In the genomic region with DNA sequence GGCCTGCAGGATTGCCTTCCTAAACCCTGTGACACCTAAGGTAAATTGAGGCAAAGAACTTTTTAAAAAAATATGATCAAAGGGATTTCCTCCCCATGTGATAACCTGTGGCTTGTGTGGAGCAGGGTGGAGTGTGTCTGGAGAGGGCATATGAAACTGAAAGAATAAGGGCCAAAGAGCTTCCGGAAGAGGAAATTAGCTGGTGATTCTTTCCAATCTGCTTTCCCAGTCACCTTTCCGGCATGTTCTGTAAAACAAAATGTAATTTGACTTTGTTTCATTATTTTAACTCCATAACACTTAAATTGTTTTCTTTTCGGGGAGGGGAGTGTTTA, we compare ENCODE assay signal across 8 cellular contexts. TPM values are rescaled to one million over a fixed set of nuclear protein-coding genes. Genes with fewer than 3 reads are reported as not detected.
DNase-seq lines count a peak whose midpoint lies in the region; ATAC-seq and TF ChIP-seq lines count a peak whose summit lies in the region.

No MANE protein-coding gene starts in this region.

- DNase-seq in activated T-cell treated with anti-CD3 and anti-CD28 coated beads, Interleukin-2, amount 50 U/mL, for 72 hours, result no peak
- no peak for DNase-seq in activated T-cell treated with anti-CD3 and anti-CD28 coated beads for 4 hours
- no peak for DNase-seq in MG63
- DNase-seq in activated T-helper 2 cell treated with anti-CD3 and anti-CD28 coated beads, Interferon-gamma antibody, Interleukin-2, Interleukin-4, amounts not matched to agents 10 μg/mL and 5 μg/mL and 100 μg/mL, durations not matched to agents 14 hours and 24 hours and 36 hours (ENCODE audit: low spot score), result no peak
- DNase-seq in left cardiac atrium, result no peak
- DNase-seq in putamen (ENCODE audit: low spot score), result peak; percentile 18
- DNase-seq in SK-N-DZ (ENCODE audit: low spot score), result no peak

- peaks cover 4% of the 10 kb centered on the region in 2 donors for H3K36me3 Mint-ChIP-seq in activated T-cell treated with anti-CD3 and anti-CD28 coated beads, Interleukin-2, amount 50 U/mL, for 72 hours (ENCODE audit: insufficient read depth in 2 of 2)
- H3K36me3 Mint-ChIP-seq in activated T-helper 2 cell treated with anti-CD3 and anti-CD28 coated beads, Interferon-gamma antibody, Interleukin-2, Interleukin-4, amounts not matched to agents 10 μg/mL and 5 μg/mL and 100 μg/mL, durations not matched to agents 14 hours and 24 hours and 36 hours (ENCODE audit: low read depth), result peaks cover 14% of the 10 kb centered on the region

- H3K36me3 ChIP-seq in HEK293 (ENCODE audit: control insufficient read depth in 2 of 2, insufficient read depth in 1 of 2, low read length in 2 of 2) (no peaks in the 10 kb centered on the region; a peak in 1 of 3 replicates), MG63 (no peaks in the 10 kb centered on the region; the same call in 1 of the 2 replicates)

- H3K9me3 Mint-ChIP-seq in activated T-cell treated with anti-CD3 and anti-CD28 coated beads, Interleukin-2, amount 50 U/mL, for 72 hours, result no peaks in the 10 kb centered on the region
- H3K9me3 Mint-ChIP-seq in activated T-helper 2 cell treated with anti-CD3 and anti-CD28 coated beads, Interferon-gamma antibody, Interleukin-2, Interleukin-4, amounts not matched to agents 10 μg/mL and 5 μg/mL and 100 μg/mL, durations not matched to agents 14 hours and 24 hours and 36 hours, result no peaks in the 10 kb centered on the region

- intact Hi-C loops in activated T-helper 2 cell treated with anti-CD3 and anti-CD28 coated beads, Interferon-gamma antibody, Interleukin-2, Interleukin-4, amounts not matched to agents 10 μg/mL and 5 μg/mL and 100 μg/mL, durations not matched to agents 14 hours and 24 hours and 36 hours (cut with micrococcal nuclease), result loop anchor here (1.0 kb wide), 2 partner anchors 9 to 103 kb away; no protein-coding TSS in a partner anchor
- intact Hi-C loops in left cardiac atrium (cut with DNase I), result no loop called here

- H3K4me3 ChIP-seq in HEK293 (ENCODE audit: low read depth, low read length), result peak overlapping the region; percentile 68
- peak overlapping the region; percentile 63 for H3K4me3 ChIP-seq in MG63

- peaks cover 5% of the 10 kb centered on the region for H3K27me3 Mint-ChIP-seq in activated T-cell treated with anti-CD3 and anti-CD28 coated beads, Interleukin-2, amount 50 U/mL, for 72 hours (ENCODE audit: low read depth)
- H3K27me3 Mint-ChIP-seq in activated T-helper 2 cell treated with anti-CD3 and anti-CD28 coated beads, Interferon-gamma antibody, Interleukin-2, Interleukin-4, amounts not matched to agents 10 μg/mL and 5 μg/mL and 100 μg/mL, durations not matched to agents 14 hours and 24 hours and 36 hours (ENCODE audit: low read depth), result no peaks in the 10 kb centered on the region

- peak overlapping the region; percentile 98 for H3K27ac Mint-ChIP-seq in activated T-cell treated with anti-CD3 and anti-CD28 coated beads, Interleukin-2, amount 50 U/mL, for 72 hours
- H3K27ac Mint-ChIP-seq in activated T-helper 2 cell treated with anti-CD3 and anti-CD28 coated beads, Interferon-gamma antibody, Interleukin-2, Interleukin-4, amounts not matched to agents 10 μg/mL and 5 μg/mL and 100 μg/mL, durations not matched to agents 14 hours and 24 hours and 36 hours, result peak overlapping the region; percentile 84

- no peaks in the 10 kb centered on the region for H3K27me3 ChIP-seq in MG63

- no peaks in the 10 kb centered on the region for H3K4me1 ChIP-seq in HEK293 (ENCODE audit: control insufficient read depth, insufficient read depth, low read length)

- H3K9me3 ChIP-seq in HEK293 (ENCODE audit: control insufficient read depth, insufficient read depth, low read depth, low read length) (no peaks in the 10 kb centered on the region), MG63 (no peaks in the 10 kb centered on the region)

- ATAC-seq in activated T-cell treated with anti-CD3 and anti-CD28 coated beads, Interleukin-2, amount 50 U/mL, for 72 hours (replicated peaks in 1 of 2), result peak; percentile 21 to 45
- peak; percentile 51 to 54 for ATAC-seq in left cardiac atrium

- peaks cover 24% of the 10 kb centered on the region for H3K4me1 Mint-ChIP-seq in activated T-cell treated with anti-CD3 and anti-CD28 coated beads, Interleukin-2, amount 50 U/mL, for 72 hours (ENCODE audit: low read depth)
- H3K4me1 Mint-ChIP-seq in activated T-helper 2 cell treated with anti-CD3 and anti-CD28 coated beads, Interferon-gamma antibody, Interleukin-2, Interleukin-4, amounts not matched to agents 10 μg/mL and 5 μg/mL and 100 μg/mL, durations not matched to agents 14 hours and 24 hours and 36 hours (ENCODE audit: low read depth), result peaks cover 9% of the 10 kb centered on the region

- CTCF ChIA-PET in HEK293 (lab: Yijun Ruan, JAX), result interaction anchor here (0.6 kb wide), 2 partner anchors 27 to 425 kb away, joined by 3 read pairs; no protein-coding TSS in a partner anchor

- H3K27ac ChIP-seq in HEK293 (ENCODE audit: extremely low read depth, low read depth, low read length), result peak overlapping the region; percentile 98

- peak overlapping the region; percentile 85 to 87 for H3K4me3 Mint-ChIP-seq in activated T-cell treated with anti-CD3 and anti-CD28 coated beads, Interleukin-2, amount 50 U/mL, for 72 hours
- peak overlapping the region; percentile 84 for H3K4me3 Mint-ChIP-seq in activated T-helper 2 cell treated with anti-CD3 and anti-CD28 coated beads, Interferon-gamma antibody, Interleukin-2, Interleukin-4, amounts not matched to agents 10 μg/mL and 5 μg/mL and 100 μg/mL, durations not matched to agents 14 hours and 24 hours and 36 hours (ENCODE audit: low read depth)

- POLR2A ChIA-PET in HEK293 (lab: Yijun Ruan, JAX), result interaction anchor here (0.5 kb wide), 1 partner anchor 78 kb away, joined by 3 read pairs; no protein-coding TSS in a partner anchor

- no peak for TF ChIP-seq CTCF in HEK293 (tag by site-specific recombination; IDR thresholded peaks at IDR 0.05)

TF ChIP-seq in HEK293, 187 proteins besides CTCF, POLR2A, EP300 and RAD21 (continues in another document):
- TF ChIP-seq, protein P1, sequence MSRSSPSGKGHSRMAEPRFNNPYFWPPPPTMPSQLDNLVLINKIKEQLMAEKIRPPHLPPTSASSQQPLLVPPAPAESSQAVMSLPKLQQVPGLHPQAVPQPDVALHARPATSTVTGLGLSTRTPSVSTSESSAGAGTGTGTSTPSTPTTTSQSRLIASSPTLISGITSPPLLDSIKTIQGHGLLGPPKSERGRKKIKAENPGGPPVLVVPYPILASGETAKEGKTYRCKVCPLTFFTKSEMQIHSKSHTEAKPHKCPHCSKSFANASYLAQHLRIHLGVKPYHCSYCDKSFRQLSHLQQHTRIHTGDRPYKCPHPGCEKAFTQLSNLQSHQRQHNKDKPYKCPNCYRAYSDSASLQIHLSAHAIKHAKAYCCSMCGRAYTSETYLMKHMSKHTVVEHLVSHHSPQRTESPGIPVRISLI (tag by site-specific recombination; IDR thresholded peaks at IDR 0.05), result no peak
- TF ChIP-seq, protein P2, sequence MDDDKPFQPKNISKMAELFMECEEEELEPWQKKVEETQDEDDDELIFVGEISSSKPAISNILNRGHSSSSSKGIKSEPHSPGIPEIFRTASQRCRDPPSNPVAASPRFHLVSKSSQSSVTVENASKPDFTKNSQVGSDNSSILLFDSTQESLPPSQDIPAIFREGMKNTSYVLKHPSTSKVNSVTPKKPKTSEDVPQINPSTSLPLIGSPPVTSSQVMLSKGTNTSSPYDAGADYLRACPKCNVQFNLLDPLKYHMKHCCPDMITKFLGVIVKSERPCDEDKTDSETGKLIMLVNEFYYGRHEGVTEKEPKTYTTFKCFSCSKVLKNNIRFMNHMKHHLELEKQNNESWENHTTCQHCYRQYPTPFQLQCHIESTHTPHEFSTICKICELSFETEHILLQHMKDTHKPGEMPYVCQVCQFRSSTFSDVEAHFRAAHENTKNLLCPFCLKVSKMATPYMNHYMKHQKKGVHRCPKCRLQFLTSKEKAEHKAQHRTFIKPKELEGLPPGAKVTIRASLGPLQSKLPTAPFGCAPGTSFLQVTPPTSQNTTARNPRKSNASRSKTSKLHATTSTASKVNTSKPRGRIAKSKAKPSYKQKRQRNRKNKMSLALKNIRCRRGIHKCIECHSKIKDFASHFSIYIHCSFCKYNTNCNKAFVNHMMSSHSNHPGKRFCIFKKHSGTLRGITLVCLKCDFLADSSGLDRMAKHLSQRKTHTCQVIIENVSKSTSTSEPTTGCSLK (tag by site-specific recombination; IDR thresholded peaks at IDR 0.05), result no peak
- TF ChIP-seq, protein P3, sequence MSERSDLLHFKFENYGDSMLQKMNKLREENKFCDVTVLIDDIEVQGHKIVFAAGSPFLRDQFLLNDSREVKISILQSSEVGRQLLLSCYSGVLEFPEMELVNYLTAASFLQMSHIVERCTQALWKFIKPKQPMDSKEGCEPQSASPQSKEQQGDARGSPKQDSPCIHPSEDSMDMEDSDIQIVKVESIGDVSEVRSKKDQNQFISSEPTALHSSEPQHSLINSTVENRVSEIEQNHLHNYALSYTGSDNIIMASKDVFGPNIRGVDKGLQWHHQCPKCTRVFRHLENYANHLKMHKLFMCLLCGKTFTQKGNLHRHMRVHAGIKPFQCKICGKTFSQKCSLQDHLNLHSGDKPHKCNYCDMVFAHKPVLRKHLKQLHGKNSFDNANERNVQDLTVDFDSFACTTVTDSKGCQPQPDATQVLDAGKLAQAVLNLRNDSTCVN (tag by site-specific recombination; optimal IDR thresholded peaks at IDR 0.05), result no peak
- no peak for TF ChIP-seq OSR2 (tag by site-specific recombination; IDR thresholded peaks at IDR 0.05)
- TF ChIP-seq SCRT1 (tag by site-specific recombination; IDR thresholded peaks at IDR 0.05; ENCODE audit: borderline replicate concordance), result peak; percentile 86
- TF ChIP-seq GLI4 (tag by site-specific recombination; IDR thresholded peaks at IDR 0.05), result no peak
- 0 out of 2 replicates have a peak, but pooled peaks have one; percentile 11 for TF ChIP-seq KLF10 (tag by site-specific recombination; IDR thresholded peaks at IDR 0.05)

RNA-seq across cellular contexts. Expression of a gene that starts 0.6 kb away (rescaled TPM):
- total RNA-seq in activated T-cell treated with anti-CD3 and anti-CD28 coated beads, Interleukin-2, amount 50 U/mL, for 72 hours, result 10 to 100 TPM; 35.1 to 41.4 TPM
- 25.6 and 55.3 TPM in 2 replicates for total RNA-seq in MG63 (2014; rRNA removed; shearing (Covaris generic); ENCODE audit: low replicate concordance)
- 32.7 and 33.4 TPM in 2 replicates for total RNA-seq in activated T-helper 2 cell treated with anti-CD3 and anti-CD28 coated beads, Interferon-gamma antibody, Interleukin-2, Interleukin-4, amounts not matched to agents 10 μg/mL and 5 μg/mL and 100 μg/mL, durations not matched to agents 14 hours and 24 hours and 36 hours
- 10 to 100 TPM; 28.4 to 31.5 TPM for total RNA-seq in left cardiac atrium
- 8.9 and 10.3 TPM in 2 replicates for polyA plus RNA-seq in SK-N-DZ (2014; cell fraction: cytosol; rRNA removed)
- 4.5 and 4.6 TPM in 2 replicates for polyA plus RNA-seq in SK-N-DZ (2014; cell fraction: nucleus; rRNA removed)
